ENCODE assay signal across 8 cellular contexts in the genomic region with DNA sequence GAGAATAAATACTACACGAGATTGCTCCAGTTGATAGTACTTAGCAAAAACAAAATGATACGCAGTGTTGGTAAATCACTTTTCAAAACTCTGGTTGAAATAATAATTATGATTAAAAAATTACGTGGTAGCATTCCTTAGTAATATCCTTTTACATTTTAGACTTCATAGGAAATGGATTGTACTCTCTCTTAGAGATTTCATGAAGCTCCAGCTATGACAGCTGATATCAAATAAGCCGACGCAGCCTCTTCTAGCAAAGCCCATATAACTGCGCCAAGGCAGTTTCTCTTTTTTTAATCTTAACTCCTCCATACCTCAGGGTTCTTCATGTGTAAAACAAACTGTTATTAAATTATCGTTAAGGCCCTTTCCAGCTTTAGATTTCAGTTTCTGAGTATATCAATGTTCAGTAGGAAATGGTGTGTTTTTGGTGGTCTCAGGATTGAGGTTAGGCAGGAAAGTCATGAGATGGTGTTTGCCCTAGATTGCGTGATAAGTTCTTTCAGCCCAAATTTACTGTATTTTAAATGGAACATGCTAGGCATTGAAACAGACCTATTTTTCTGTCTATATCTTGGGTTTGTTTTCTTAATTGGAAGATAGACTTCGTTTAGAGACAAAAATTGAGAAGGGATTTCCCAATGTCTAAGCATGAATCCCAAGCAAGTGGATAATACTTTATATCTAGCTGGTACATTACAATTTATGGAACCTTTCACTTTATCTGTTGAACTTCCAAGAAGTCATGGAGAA. TPM values are rescaled to one million over a fixed set of nuclear protein-coding genes. Genes with fewer than 3 reads are reported as not detected.
DNase-seq lines count a peak whose midpoint lies in the region; ATAC-seq, FAIRE-seq and TF ChIP-seq lines count a peak whose summit lies in the region.

No MANE protein-coding gene starts in this region.

- BruUV-seq in PC-9 (replicated peaks; lab: Mats Ljungman, UMichigan), result no TSS peak

- H3K9me3 ChIP-seq in DND-41 (ENCODE audit: insufficient read depth, low read length, severe bottlenecking) (no peaks in the 10 kb centered on the region), PC-9 (ENCODE audit: insufficient read depth, low read depth) (no peaks in the 10 kb centered on the region), pancreas (no peaks in the 10 kb centered on the region)

- peaks cover 4% of the 10 kb centered on the region; the same call in 1 of the 2 replicates for H3F3A ChIP-seq in PC-9 (ENCODE audit: insufficient read depth, low read depth)

- H3K36me3 ChIP-seq in DND-41 (ENCODE audit: insufficient read depth, low read length) (peaks cover 10% of the 10 kb centered on the region; the same call in 1 of the 2 replicates), PC-9 (ENCODE audit: low read depth) (no peaks in the 10 kb centered on the region), pancreas (peaks cover 0 to 5% (median 0%) of the 10 kb centered on the region in 3 donors)

- H3K9me2 ChIP-seq in PC-9 (ENCODE audit: insufficient read depth), result no peaks in the 10 kb centered on the region; the same call in 1 of the 2 replicates

- CTCF ChIA-PET in PC-9 (lab: Charles Lee), result no interaction called here

- peak overlapping the region; percentile 76 for H3K4me2 ChIP-seq in DND-41 (ENCODE audit: insufficient read depth, low read length)
- peak overlapping the region; percentile 93 for H3K4me2 ChIP-seq in PC-9

- no peak for DNase-seq in DND-41
- no peak for DNase-seq in PC-9
- DNase-seq in epithelial cell of prostate (ENCODE audit: low read depth, low spot score), result no peak
- no peak for DNase-seq in pancreas
- no peak for DNase-seq in retina
- DNase-seq in NCI-H510A treated with DMSO at 0.1 percent for 48 hours (lab: John Stamatoyannopoulos, UW), result no peak
- no peak for DNase-seq in NCI-H146 treated with DMSO at 0.1 percent for 48 hours (lab: John Stamatoyannopoulos, UW; ENCODE audit: unreplicated experiment)
- DNase-seq in COLO829 (ENCODE audit: low spot score), result no peak

- H3K27me3 ChIP-seq in DND-41 (ENCODE audit: insufficient read depth, low read length, poor library complexity) (no peaks in the 10 kb centered on the region), PC-9 (ENCODE audit: insufficient read depth, low read depth) (no peaks in the 10 kb centered on the region), pancreas (no peaks in the 10 kb centered on the region)

- ATAC-seq in DND-41 (ENCODE audit: insufficient read depth, low read depth), result no peak
- ATAC-seq in pancreas, result peak in 1 of 4 donors; percentile 1

- H3K79me2 ChIP-seq in DND-41 (ENCODE audit: insufficient read depth, low read length) (peaks cover 9% of the 10 kb centered on the region), PC-9 (ENCODE audit: low read depth) (peaks cover 13% of the 10 kb centered on the region)

- H3K4me3 ChIP-seq in DND-41 (ENCODE audit: low read depth in 1 of 2, low read length in 2 of 2) (peak overlapping the region; percentile 83 to 84; a peak in 3 of 4 replicates), PC-9 (peak overlapping the region; percentile 82), pancreas (peak overlapping the region; percentile 40 to 93 (median 78))

- no peak overlapping the region for H3K27ac ChIP-seq in DND-41 (ENCODE audit: low read length)
- H3K27ac ChIP-seq in PC-9, result no peak overlapping the region
- H3K27ac ChIP-seq in epithelial cell of prostate, result peak overlapping the region; percentile 91
- peak overlapping the region; percentile 89 to 95 (median 91) for H3K27ac ChIP-seq in pancreas

- H4K20me1 ChIP-seq in DND-41 (ENCODE audit: insufficient read depth, low read length) (no peaks in the 10 kb centered on the region), PC-9 (ENCODE audit: insufficient read depth) (no peaks in the 10 kb centered on the region)

- 37 to 44% methylated on average over 9 of the region's 9 CpGs for WGBS in pancreas, 2 donors

- TF ChIP-seq CTCF in DND-41 (IDR thresholded peaks at IDR 0.05; ENCODE audit: borderline replicate concordance, extremely low read depth, low read length, poor library complexity, severe bottlenecking) (no peak), PC-9 (conservative IDR thresholded peaks at IDR 0.05) (no peak), pancreas (IDR thresholded peaks at IDR 0.05) (no peak)

- intact Hi-C loops in PC-9 (cut with micrococcal nuclease; ENCODE audit: unreplicated experiment) (no loop called here), pancreas (cut with DNase I) (no loop called here)

- FAIRE-seq in pancreas (lab: Jason Lieb, UNC), result no peak

- POLR2A ChIA-PET in PC-9 (lab: Charles Lee; ENCODE audit: unreplicated experiment), result interaction anchor here (0.6 kb wide), 1 partner anchor 88 kb away, joined by 3 read pairs; no protein-coding TSS in a partner anchor

- peak overlapping the region; percentile 85 for H3K9ac ChIP-seq in DND-41 (ENCODE audit: low read depth, low read length)

- H2AFZ ChIP-seq in DND-41 (ENCODE audit: low read depth, low read length) (peak overlapping the region; percentile 95), PC-9 (peak overlapping the region; percentile 79)

- H3K4me1 ChIP-seq in DND-41 (ENCODE audit: insufficient read depth, low read length) (peaks cover 20% of the 10 kb centered on the region), PC-9 (replicated peaks; ENCODE audit: insufficient read depth) (peaks cover 7% of the 10 kb centered on the region), pancreas (peaks cover 5 to 18% (median 17%) of the 10 kb centered on the region in 3 donors)

RNA-seq across cellular contexts. Expression of a gene that starts 0.9 kb away (rescaled TPM):
- total RNA-seq in PC-9 (2021), result 18.5 and 30.5 TPM in 2 replicates
- total RNA-seq in pancreas, result 10 to 100 TPM in 3 of 6 donors, 1 to 10 TPM in 3; 5.1 to 12.7 (median 9.3) TPM
- polyA plus RNA-seq in pancreas, result 10 to 100 TPM in 1 of 2 donors, 1 to 10 TPM in 1; 7.4 to 11.7 TPM

Comparison
In these comparisons a context has a peak if more than half of its experiments do, and no peak if none do; other contexts are left out.
1. H3K27ac ChIP-seq: peak in epithelial cell of prostate (single experiment) and pancreas (4 of 4); none in DND-41 (single experiment) and PC-9 (single experiment).
2. Peak in every context shown above with its lines, with median percentiles within 50 percentile points of each other: H3K4me3 ChIP-seq.